ENCODE assay signal across 18 cellular contexts in the genomic region with DNA sequence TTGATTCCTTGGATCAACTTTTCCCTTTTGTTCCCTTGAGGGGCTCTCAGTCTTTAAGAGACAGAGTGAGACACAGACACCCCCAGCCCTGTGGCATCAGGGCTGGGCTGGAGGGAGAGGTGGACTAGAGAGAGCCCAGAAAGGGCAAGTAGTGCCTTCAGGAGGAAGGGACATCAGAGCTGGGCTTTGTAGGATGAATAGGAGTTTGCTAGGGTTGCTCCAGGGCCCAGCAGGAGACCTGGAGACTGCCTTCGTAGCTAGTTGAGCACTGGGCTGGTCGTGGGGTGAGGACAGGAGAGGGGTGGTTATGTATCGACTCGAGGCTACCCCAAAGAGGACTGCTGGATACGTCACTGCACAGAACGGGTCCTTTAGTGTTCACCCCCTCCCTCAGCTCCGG. TPM values are rescaled to one million over a fixed set of nuclear protein-coding genes. Genes with fewer than 3 reads are reported as not detected.
A peak's percentile ranks its signal among the peaks of the same experiment; 100 is the strongest.
DNase-seq lines count a peak whose midpoint lies in the region; ATAC-seq and TF ChIP-seq lines count a peak whose summit lies in the region.
"Had no signal": no experiment of that assay in that cellular context is flagged by ENCODE, and none has a peak within 500 bp of the region (broad histone marks: within the 10 kb centered on the region; RNA-seq: fewer than 3 reads in every experiment).

No MANE protein-coding gene starts in this region.

- H3K4me3 ChIP-seq in right atrium auricular region = no peak overlapping the region
- H3K4me3 ChIP-seq: GM23338, HAP-1, SJSA1 had no signal

- H3K27me3 ChIP-seq in right atrium auricular region = no peaks in the 10 kb centered on the region
- H3K27me3 ChIP-seq: SJSA1 had no signal

- CTCF ChIA-PET in Calu3 (lab: Charles Lee) = no interaction called here

- H3K27ac Mint-ChIP-seq in CD14-positive monocyte (peak overlapping the region in 4 of 7 donors; percentile 54 to 77 (median 63)), Calu3 (ENCODE audit: unreplicated experiment) (peak overlapping the region; percentile 39), glutamatergic neuron (ENCODE audit: unreplicated experiment) (peak overlapping the region; percentile 62), type B pancreatic cell (peak overlapping the region; percentile 46)
- H3K27ac Mint-ChIP-seq: GM23338 had no signal

- peaks cover 29% of the 10 kb centered on the region for H3K4me1 Mint-ChIP-seq in CD14-positive monocyte
- peaks cover 18% of the 10 kb centered on the region for H3K4me1 Mint-ChIP-seq in Calu3 (ENCODE audit: low read depth, unreplicated experiment)
- H3K4me1 Mint-ChIP-seq in glutamatergic neuron (ENCODE audit: low read depth, unreplicated experiment) = peaks cover 15% of the 10 kb centered on the region
- H3K4me1 Mint-ChIP-seq in type B pancreatic cell (ENCODE audit: unreplicated experiment) = peaks cover 14% of the 10 kb centered on the region

- no TSS peak for BruUV-seq in Calu3 (replicated peaks; lab: Mats Ljungman, UMichigan)

- DNase-seq in CD14-positive monocyte (ENCODE audit: low spot score) (no peak), Calu3 (no peak), glutamatergic neuron (no peak), type B pancreatic cell (ENCODE audit: extremely low spot score, unreplicated experiment) (no peak), right atrium auricular region (ENCODE audit: low spot score) (no peak), NCI-H2227 treated with DMSO at 0.1 percent for 48 hours (lab: John Stamatoyannopoulos, UW) (no peak)
- DNase-seq: DMS53, IMR-90, KG1, MM.1S, NCI-H2029, NCI-H526 treated with DMSO at 0.1 percent for 48 hours, Right ventricle myocardium superior, RPMI8226 had no signal

- no peak overlapping the region for H3K27ac ChIP-seq in right atrium auricular region
- H3K27ac ChIP-seq: SJSA1 had no signal

- H3K9me3 Mint-ChIP-seq in CD14-positive monocyte (peaks cover 0 to 2% (median 0%) of the 10 kb centered on the region in 7 donors), Calu3 (ENCODE audit: low read depth, unreplicated experiment) (no peaks in the 10 kb centered on the region), glutamatergic neuron (ENCODE audit: unreplicated experiment) (peaks cover 3% of the 10 kb centered on the region), type B pancreatic cell (no peaks in the 10 kb centered on the region)
- H3K9me3 Mint-ChIP-seq: GM23338 had no signal

- H3K4me3 Mint-ChIP-seq in CD14-positive monocyte (no peak overlapping the region), Calu3 (ENCODE audit: low read depth, unreplicated experiment) (no peak overlapping the region), glutamatergic neuron (ENCODE audit: unreplicated experiment) (no peak overlapping the region), type B pancreatic cell (no peak overlapping the region)
- H3K4me3 Mint-ChIP-seq: GM23338 had no signal

- H3K36me3 Mint-ChIP-seq in CD14-positive monocyte = peaks cover 39 to 74% of the 10 kb centered on the region in 2 donors
- H3K36me3 Mint-ChIP-seq in Calu3 (ENCODE audit: insufficient read depth, unreplicated experiment) = peaks cover 39% of the 10 kb centered on the region
- no peaks in the 10 kb centered on the region for H3K36me3 Mint-ChIP-seq in glutamatergic neuron (ENCODE audit: unreplicated experiment)
- H3K36me3 Mint-ChIP-seq in type B pancreatic cell = peaks cover 3% of the 10 kb centered on the region

- H3K4me1 ChIP-seq in right atrium auricular region = peaks cover 0 to 29% of the 10 kb centered on the region in 2 donors

- intact Hi-C loops in CD14-positive monocyte (cut with micrococcal nuclease) = no loop called here
- intact Hi-C loops in Calu3 (cut with micrococcal nuclease; ENCODE audit: unreplicated experiment) = no loop called here

- peaks cover 0 to 1% (median 0%) of the 10 kb centered on the region in 3 donors for H3K27me3 Mint-ChIP-seq in CD14-positive monocyte (ENCODE audit: low read depth in 3 of 3)
- H3K27me3 Mint-ChIP-seq in Calu3 (ENCODE audit: unreplicated experiment) = no peaks in the 10 kb centered on the region
- H3K27me3 Mint-ChIP-seq in glutamatergic neuron (ENCODE audit: unreplicated experiment) = peaks cover 7% of the 10 kb centered on the region
- H3K27me3 Mint-ChIP-seq in type B pancreatic cell = no peaks in the 10 kb centered on the region

- no peak for TF ChIP-seq CTCF in CD14-positive monocyte (IDR thresholded peaks at IDR 0.05)
- no peak for TF ChIP-seq CTCF in Calu3 (IDR thresholded peaks at IDR 0.05; ENCODE audit: unreplicated experiment)
- no peak for TF ChIP-seq CTCF in glutamatergic neuron (IDR thresholded peaks at IDR 0.05; ENCODE audit: partially characterized antibody, unreplicated experiment)
- TF ChIP-seq CTCF in type B pancreatic cell (conservative IDR thresholded peaks at IDR 0.05) = no peak
- no peak for TF ChIP-seq CTCF in right atrium auricular region (IDR thresholded peaks at IDR 0.05)

- no peak for ATAC-seq in HG03025 (IDR thresholded peaks at IDR 0.05; ENCODE audit: low FRiP score, unreplicated experiment)
- ATAC-seq: GM23338 had no signal

- peaks cover 58% of the 10 kb centered on the region for H3K36me3 ChIP-seq in right atrium auricular region

- no peaks in the 10 kb centered on the region for H3K9me3 ChIP-seq in right atrium auricular region
- H3K9me3 ChIP-seq: HAP-1, SJSA1 had no signal

RNA-seq across cellular contexts. Expression of gene MAP1S, which starts 5.4 kb away (rescaled TPM):
- 10 to 100 TPM; 27.5 to 28.3 TPM for polyA plus RNA-seq in CD14-positive monocyte
- total RNA-seq in Calu3 (2022) = 57.1 and 59.5 TPM in 2 replicates
- 111 TPM for total RNA-seq in glutamatergic neuron (ENCODE audit: unreplicated experiment)
- 87.1 and 93.6 TPM in 2 replicates for total RNA-seq in type B pancreatic cell (ENCODE audit: low replicate concordance)
- 10 to 100 TPM; 26.8 to 31.2 TPM for total RNA-seq in right atrium auricular region

RNA-seq across cellular contexts. Expression of gene FCHO1, which starts 26.6 kb away (rescaled TPM):
- 10 to 100 TPM; 11.4 to 13.4 TPM for polyA plus RNA-seq in CD14-positive monocyte
- total RNA-seq in Calu3 (2022) (0.61 and 1.3 TPM in 2 replicates), glutamatergic neuron (ENCODE audit: unreplicated experiment) (45.2 TPM), type B pancreatic cell (ENCODE audit: low replicate concordance) (2.5 and 4.4 TPM in 2 replicates), right atrium auricular region (1 to 10 TPM in 1 of 2 donors, under 1 TPM in 1; 0.19 to 1.3 TPM)

RNA-seq across cellular contexts. Expression of gene UNC13A, which starts 36.5 kb away (rescaled TPM):
- not detected for polyA plus RNA-seq in CD14-positive monocyte
- 0.28 and 3.8 TPM in 2 replicates for total RNA-seq in Calu3 (2022)
- 79.7 TPM for total RNA-seq in glutamatergic neuron (ENCODE audit: unreplicated experiment)
- total RNA-seq in type B pancreatic cell (ENCODE audit: low replicate concordance) = 4.3 and 6.2 TPM in 2 replicates
- under 1 TPM in 1 of 2 donors, not detected in 1; 0.08 TPM for total RNA-seq in right atrium auricular region
- total RNA-seq: SJSA1 had no signal

Comparison
In these comparisons a context has a peak if more than half of its experiments do, and no peak if none do; other contexts are left out.
1. RNA of gene UNC13A, which starts 36.5 kb away (total RNA-seq): 79.7 TPM in glutamatergic neuron (single experiment); 4.3 to 6.2 TPM in type B pancreatic cell, 0.08 TPM in right atrium auricular region and 0.28 to 3.8 TPM in Calu3; every median in the first group is over 10 times any median in the second.
2. Peak in every context shown above with its lines, with median percentiles within 50 percentile points of each other: H3K27ac Mint-ChIP-seq.